1 cellular context compared by ENCODE assay signal in the genomic region with DNA sequence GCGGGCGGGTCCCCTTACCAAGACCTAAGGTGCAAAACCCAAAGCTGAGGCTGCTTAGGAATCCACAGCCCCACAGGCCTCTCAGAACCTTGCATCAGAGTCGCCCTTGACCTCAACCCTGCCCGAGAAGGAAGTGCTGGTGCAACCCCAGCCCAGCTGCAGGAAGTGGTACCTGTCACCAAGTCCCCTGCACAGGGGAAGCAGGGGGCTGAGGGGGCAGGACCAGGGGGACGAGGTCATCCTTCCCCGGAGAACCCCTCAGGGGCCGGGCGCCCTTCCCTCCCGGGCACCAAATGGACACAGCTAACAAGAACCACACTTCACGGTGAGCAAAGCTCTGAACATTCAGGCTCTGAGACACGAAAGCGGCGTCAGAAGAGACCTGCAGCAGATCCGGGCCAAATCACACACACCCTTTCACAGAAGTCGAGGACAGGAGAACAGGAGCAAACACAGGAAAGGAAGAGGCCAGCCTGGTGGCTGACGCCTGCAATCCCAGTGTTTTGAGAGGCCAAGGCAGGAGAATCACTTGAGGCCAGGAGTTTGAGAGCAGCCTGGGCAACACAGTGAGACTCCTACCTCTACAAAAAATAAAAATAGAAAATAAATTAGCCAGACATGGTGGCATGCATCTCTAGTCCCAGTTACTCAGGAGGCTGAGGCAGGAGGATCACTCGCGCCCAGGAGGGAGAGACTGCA.
TF ChIP-seq lines count a peak whose summit lies in the region.

No MANE protein-coding gene starts in this region.

TF ChIP-seq in HepG2, 621 proteins besides CTCF, POLR2A, EP300 and RAD21 (continued from another document and continues in another):
- TF ChIP-seq, protein P1, sequence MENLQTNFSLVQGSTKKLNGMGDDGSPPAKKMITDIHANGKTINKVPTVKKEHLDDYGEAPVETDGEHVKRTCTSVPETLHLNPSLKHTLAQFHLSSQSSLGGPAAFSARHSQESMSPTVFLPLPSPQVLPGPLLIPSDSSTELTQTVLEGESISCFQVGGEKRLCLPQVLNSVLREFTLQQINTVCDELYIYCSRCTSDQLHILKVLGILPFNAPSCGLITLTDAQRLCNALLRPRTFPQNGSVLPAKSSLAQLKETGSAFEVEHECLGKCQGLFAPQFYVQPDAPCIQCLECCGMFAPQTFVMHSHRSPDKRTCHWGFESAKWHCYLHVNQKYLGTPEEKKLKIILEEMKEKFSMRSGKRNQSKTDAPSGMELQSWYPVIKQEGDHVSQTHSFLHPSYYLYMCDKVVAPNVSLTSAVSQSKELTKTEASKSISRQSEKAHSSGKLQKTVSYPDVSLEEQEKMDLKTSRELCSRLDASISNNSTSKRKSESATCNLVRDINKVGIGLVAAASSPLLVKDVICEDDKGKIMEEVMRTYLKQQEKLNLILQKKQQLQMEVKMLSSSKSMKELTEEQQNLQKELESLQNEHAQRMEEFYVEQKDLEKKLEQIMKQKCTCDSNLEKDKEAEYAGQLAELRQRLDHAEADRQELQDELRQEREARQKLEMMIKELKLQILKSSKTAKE (CRISPR knock-in tag; IDR thresholded peaks at IDR 0.05; ENCODE audit: borderline replicate concordance): no peak
- TF ChIP-seq ZNF101 (CRISPR knock-in tag; IDR thresholded peaks at IDR 0.05; ENCODE audit: borderline replicate concordance, low read depth) (no peak), SMAD3 (CRISPR knock-in tag; IDR thresholded peaks at IDR 0.05) (no peak), TEAD2 (CRISPR knock-in tag; IDR thresholded peaks at IDR 0.05) (no peak), ZNF720 (CRISPR knock-in tag; IDR thresholded peaks at IDR 0.05) (no peak), SATB2 (CRISPR knock-in tag; IDR thresholded peaks at IDR 0.05) (no peak), KLF9 (CRISPR knock-in tag; IDR thresholded peaks at IDR 0.05; ENCODE audit: low read depth) (no peak), KDM1A (CRISPR knock-in tag; IDR thresholded peaks at IDR 0.05) (no peak), ZEB1 (IDR thresholded peaks at IDR 0.05; ENCODE audit: insufficient replicate concordance, low read depth) (no peak), STAT5B (CRISPR knock-in tag; IDR thresholded peaks at IDR 0.05) (no peak; the same call in 1 of the 2 replicates), MATR3 (CRISPR knock-in tag; IDR thresholded peaks at IDR 0.05) (no peak), MTA3 (CRISPR knock-in tag; IDR thresholded peaks at IDR 0.05) (no peak), ZNF451 (CRISPR knock-in tag; IDR thresholded peaks at IDR 0.05) (no peak), KLF15 (CRISPR knock-in tag; IDR thresholded peaks at IDR 0.05; ENCODE audit: borderline replicate concordance) (no peak), ERF (CRISPR knock-in tag; IDR thresholded peaks at IDR 0.05) (no peak), ZNF382 (CRISPR knock-in tag; IDR thresholded peaks at IDR 0.05; ENCODE audit: borderline replicate concordance) (no peak), ZIK1 (CRISPR knock-in tag; IDR thresholded peaks at IDR 0.05; ENCODE audit: borderline replicate concordance, low read depth) (no peak; the same call in 1 of the 2 replicates), MEIS2 (CRISPR knock-in tag; IDR thresholded peaks at IDR 0.05) (no peak), ZNF574 (CRISPR knock-in tag; IDR thresholded peaks at IDR 0.05) (no peak), HDAC2 (CRISPR knock-in tag; IDR thresholded peaks at IDR 0.05) (peak; percentile 84), DNMT1 (CRISPR knock-in tag; IDR thresholded peaks at IDR 0.05) (no peak; the same call in 1 of the 2 replicates), ISX (CRISPR knock-in tag; conservative IDR thresholded peaks at IDR 0.05) (no peak), TSC22D2 (CRISPR knock-in tag; IDR thresholded peaks at IDR 0.05; ENCODE audit: borderline replicate concordance) (no peak)
- TF ChIP-seq, protein P2, sequence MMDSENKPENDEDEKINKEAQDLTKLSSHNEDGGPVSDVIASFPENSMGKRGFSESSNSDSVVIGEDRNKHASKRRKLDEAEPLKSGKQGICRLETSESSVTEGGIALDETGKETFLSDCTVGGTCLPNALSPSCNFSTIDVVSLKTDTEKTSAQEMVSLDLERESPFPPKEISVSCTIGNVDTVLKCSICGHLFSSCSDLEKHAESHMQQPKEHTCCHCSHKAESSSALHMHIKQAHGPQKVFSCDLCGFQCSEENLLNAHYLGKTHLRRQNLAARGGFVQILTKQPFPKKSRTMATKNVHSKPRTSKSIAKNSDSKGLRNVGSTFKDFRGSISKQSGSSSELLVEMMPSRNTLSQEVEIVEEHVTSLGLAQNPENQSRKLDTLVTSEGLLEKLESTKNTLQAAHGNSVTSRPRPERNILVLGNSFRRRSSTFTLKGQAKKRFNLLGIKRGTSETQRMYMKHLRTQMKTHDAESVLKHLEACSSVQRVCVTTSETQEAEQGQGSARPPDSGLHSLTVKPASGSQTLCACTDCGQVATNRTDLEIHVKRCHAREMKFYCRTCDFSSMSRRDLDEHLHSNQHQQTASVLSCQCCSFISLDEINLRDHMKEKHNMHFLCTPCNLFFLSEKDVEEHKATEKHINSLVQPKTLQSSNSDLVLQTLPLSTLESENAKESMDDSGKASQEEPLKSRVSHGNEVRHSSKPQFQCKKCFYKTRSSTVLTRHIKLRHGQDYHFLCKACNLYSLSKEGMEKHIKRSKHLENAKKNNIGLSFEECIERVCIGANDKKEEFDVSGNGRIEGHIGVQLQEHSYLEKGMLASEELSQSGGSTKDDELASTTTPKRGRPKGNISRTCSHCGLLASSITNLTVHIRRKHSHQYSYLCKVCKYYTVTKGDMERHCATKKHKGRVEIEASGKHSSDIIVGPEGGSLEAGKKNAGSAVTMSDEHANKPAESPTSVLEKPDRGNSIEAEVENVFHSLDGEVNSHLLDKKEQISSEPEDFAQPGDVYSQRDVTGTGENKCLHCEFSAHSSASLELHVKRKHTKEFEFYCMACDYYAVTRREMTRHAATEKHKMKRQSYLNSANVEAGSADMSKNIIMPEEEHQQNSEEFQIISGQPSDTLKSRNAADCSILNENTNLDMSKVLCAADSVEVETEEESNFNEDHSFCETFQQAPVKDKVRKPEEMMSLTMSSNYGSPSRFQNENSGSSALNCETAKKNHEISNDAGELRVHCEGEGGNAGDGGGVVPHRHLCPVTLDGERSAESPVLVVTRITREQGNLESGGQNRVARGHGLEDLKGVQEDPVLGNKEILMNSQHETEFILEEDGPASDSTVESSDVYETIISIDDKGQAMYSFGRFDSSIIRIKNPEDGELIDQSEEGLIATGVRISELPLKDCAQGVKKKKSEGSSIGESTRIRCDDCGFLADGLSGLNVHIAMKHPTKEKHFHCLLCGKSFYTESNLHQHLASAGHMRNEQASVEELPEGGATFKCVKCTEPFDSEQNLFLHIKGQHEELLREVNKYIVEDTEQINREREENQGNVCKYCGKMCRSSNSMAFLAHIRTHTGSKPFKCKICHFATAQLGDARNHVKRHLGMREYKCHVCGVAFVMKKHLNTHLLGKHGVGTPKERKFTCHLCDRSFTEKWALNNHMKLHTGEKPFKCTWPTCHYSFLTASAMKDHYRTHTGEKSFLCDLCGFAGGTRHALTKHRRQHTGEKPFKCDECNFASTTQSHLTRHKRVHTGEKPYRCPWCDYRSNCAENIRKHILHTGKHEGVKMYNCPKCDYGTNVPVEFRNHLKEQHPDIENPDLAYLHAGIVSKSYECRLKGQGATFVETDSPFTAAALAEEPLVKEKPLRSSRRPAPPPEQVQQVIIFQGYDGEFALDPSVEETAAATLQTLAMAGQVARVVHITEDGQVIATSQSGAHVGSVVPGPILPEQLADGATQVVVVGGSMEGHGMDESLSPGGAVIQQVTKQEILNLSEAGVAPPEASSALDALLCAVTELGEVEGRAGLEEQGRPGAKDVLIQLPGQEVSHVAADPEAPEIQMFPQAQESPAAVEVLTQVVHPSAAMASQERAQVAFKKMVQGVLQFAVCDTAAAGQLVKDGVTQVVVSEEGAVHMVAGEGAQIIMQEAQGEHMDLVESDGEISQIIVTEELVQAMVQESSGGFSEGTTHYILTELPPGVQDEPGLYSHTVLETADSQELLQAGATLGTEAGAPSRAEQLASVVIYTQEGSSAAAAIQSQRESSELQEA (CRISPR knock-in tag; IDR thresholded peaks at IDR 0.05; ENCODE audit: not compliant biosample characterization): peak; percentile 46
- TF ChIP-seq, protein P3, sequence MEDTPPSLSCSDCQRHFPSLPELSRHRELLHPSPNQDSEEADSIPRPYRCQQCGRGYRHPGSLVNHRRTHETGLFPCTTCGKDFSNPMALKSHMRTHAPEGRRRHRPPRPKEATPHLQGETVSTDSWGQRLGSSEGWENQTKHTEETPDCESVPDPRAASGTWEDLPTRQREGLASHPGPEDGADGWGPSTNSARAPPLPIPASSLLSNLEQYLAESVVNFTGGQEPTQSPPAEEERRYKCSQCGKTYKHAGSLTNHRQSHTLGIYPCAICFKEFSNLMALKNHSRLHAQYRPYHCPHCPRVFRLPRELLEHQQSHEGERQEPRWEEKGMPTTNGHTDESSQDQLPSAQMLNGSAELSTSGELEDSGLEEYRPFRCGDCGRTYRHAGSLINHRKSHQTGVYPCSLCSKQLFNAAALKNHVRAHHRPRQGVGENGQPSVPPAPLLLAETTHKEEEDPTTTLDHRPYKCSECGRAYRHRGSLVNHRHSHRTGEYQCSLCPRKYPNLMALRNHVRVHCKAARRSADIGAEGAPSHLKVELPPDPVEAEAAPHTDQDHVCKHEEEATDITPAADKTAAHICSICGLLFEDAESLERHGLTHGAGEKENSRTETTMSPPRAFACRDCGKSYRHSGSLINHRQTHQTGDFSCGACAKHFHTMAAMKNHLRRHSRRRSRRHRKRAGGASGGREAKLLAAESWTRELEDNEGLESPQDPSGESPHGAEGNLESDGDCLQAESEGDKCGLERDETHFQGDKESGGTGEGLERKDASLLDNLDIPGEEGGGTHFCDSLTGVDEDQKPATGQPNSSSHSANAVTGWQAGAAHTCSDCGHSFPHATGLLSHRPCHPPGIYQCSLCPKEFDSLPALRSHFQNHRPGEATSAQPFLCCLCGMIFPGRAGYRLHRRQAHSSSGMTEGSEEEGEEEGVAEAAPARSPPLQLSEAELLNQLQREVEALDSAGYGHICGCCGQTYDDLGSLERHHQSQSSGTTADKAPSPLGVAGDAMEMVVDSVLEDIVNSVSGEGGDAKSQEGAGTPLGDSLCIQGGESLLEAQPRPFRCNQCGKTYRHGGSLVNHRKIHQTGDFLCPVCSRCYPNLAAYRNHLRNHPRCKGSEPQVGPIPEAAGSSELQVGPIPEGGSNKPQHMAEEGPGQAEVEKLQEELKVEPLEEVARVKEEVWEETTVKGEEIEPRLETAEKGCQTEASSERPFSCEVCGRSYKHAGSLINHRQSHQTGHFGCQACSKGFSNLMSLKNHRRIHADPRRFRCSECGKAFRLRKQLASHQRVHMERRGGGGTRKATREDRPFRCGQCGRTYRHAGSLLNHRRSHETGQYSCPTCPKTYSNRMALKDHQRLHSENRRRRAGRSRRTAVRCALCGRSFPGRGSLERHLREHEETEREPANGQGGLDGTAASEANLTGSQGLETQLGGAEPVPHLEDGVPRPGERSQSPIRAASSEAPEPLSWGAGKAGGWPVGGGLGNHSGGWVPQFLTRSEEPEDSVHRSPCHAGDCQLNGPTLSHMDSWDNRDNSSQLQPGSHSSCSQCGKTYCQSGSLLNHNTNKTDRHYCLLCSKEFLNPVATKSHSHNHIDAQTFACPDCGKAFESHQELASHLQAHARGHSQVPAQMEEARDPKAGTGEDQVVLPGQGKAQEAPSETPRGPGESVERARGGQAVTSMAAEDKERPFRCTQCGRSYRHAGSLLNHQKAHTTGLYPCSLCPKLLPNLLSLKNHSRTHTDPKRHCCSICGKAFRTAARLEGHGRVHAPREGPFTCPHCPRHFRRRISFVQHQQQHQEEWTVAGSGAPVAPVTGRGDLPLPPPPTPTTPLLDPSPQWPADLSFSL (CRISPR knock-in tag; IDR thresholded peaks at IDR 0.05): no peak
- TF ChIP-seq, protein P4, sequence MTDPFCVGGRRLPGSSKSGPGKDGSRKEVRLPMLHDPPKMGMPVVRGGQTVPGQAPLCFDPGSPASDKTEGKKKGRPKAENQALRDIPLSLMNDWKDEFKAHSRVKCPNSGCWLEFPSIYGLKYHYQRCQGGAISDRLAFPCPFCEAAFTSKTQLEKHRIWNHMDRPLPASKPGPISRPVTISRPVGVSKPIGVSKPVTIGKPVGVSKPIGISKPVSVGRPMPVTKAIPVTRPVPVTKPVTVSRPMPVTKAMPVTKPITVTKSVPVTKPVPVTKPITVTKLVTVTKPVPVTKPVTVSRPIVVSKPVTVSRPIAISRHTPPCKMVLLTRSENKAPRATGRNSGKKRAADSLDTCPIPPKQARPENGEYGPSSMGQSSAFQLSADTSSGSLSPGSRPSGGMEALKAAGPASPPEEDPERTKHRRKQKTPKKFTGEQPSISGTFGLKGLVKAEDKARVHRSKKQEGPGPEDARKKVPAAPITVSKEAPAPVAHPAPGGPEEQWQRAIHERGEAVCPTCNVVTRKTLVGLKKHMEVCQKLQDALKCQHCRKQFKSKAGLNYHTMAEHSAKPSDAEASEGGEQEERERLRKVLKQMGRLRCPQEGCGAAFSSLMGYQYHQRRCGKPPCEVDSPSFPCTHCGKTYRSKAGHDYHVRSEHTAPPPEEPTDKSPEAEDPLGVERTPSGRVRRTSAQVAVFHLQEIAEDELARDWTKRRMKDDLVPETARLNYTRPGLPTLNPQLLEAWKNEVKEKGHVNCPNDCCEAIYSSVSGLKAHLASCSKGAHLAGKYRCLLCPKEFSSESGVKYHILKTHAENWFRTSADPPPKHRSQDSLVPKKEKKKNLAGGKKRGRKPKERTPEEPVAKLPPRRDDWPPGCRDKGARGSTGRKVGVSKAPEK (CRISPR knock-in tag; IDR thresholded peaks at IDR 0.05; ENCODE audit: borderline replicate concordance): no peak
